Comparison of ENCODE assay signal across 1 cellular context in the genomic region with DNA sequence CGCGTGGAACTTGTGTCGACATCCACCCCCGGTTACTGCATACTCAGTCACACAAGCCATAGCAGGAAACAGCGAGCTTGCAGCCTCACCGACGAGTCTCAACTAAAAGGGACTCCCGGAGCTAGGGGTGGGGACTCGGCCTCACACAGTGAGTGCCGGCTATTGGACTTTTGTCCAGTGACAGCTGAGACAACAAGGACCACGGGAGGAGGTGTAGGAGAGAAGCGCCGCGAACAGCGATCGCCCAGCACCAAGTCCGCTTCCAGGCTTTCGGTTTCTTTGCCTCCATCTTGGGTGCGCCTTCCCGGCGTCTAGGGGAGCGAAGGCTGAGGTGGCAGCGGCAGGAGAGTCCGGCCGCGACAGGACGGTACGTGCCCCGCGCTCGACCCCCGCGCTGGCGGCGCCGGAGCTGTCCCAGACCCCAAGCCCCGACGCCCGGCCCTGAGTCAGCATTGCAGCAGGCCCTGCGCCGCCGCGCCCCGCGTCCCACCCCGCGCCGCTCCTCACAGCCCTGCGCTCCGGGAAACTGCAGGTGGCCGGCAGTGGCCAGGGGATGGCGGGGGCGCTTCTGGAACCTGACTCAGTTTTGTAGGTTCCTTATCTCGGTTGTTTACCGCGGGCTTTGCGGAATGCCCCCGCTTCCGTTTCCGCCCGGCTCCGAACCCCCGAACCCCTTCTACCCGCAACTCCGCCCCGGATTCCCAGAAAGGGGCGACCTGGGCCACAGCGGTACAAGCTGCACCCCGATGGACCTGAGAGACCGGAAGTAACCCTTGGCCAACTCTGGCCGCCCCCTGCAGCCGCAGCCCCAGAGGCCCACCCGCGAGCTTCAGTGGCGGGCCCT.
TF ChIP-seq lines count a peak whose summit lies in the region.

A gene (plus strand): TSS at position 50 of the 844 bp plus-strand sequence. CDS start 13,702 bp downstream, outside the sequence.

TF ChIP-seq in HepG2, 621 proteins besides CTCF, POLR2A, EP300 and RAD21 (continued from another document and continues in another):
- TF ChIP-seq, protein P1, sequence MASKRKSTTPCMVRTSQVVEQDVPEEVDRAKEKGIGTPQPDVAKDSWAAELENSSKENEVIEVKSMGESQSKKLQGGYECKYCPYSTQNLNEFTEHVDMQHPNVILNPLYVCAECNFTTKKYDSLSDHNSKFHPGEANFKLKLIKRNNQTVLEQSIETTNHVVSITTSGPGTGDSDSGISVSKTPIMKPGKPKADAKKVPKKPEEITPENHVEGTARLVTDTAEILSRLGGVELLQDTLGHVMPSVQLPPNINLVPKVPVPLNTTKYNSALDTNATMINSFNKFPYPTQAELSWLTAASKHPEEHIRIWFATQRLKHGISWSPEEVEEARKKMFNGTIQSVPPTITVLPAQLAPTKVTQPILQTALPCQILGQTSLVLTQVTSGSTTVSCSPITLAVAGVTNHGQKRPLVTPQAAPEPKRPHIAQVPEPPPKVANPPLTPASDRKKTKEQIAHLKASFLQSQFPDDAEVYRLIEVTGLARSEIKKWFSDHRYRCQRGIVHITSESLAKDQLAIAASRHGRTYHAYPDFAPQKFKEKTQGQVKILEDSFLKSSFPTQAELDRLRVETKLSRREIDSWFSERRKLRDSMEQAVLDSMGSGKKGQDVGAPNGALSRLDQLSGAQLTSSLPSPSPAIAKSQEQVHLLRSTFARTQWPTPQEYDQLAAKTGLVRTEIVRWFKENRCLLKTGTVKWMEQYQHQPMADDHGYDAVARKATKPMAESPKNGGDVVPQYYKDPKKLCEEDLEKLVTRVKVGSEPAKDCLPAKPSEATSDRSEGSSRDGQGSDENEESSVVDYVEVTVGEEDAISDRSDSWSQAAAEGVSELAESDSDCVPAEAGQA (IDR thresholded peaks at IDR 0.05; ENCODE audit: low read depth): no peak
- TF ChIP-seq, protein P1 (CRISPR knock-in tag; IDR thresholded peaks at IDR 0.05; ENCODE audit: borderline replicate concordance): peak; percentile 71
- TF ChIP-seq FOXP1 (IDR thresholded peaks at IDR 0.05): no peak
- peak; percentile 64 for TF ChIP-seq FOXP1 (CRISPR knock-in tag; IDR thresholded peaks at IDR 0.05)
- 0 out of 2 replicates have a peak, but pooled peaks have one; percentile 72 for TF ChIP-seq ZNF674 (CRISPR knock-in tag; IDR thresholded peaks at IDR 0.05; ENCODE audit: low read depth)
- 0 out of 2 replicates have a peak, but pooled peaks have one; percentile 43 for TF ChIP-seq FOSL1 (CRISPR knock-in tag; IDR thresholded peaks at IDR 0.05; ENCODE audit: borderline replicate concordance)
- TF ChIP-seq ZNF615 (CRISPR knock-in tag; IDR thresholded peaks at IDR 0.05; ENCODE audit: borderline replicate concordance): no peak
- no peak for TF ChIP-seq RCOR2 (CRISPR knock-in tag; IDR thresholded peaks at IDR 0.05)
- TF ChIP-seq ZFP82 (CRISPR knock-in tag; IDR thresholded peaks at IDR 0.05; ENCODE audit: borderline replicate concordance): peak; percentile 93; the same call in 1 of the 2 replicates
- no peak; the same call in 1 of the 2 replicates for TF ChIP-seq NFIC (IDR thresholded peaks at IDR 0.05; ENCODE audit: low read length)
- TF ChIP-seq KDM3A (CRISPR knock-in tag; IDR thresholded peaks at IDR 0.05; ENCODE audit: low read depth): 0 out of 2 replicates have a peak, but pooled peaks have one; percentile 69
- peak; percentile 44; the same call in 1 of the 2 replicates for TF ChIP-seq FOXM1 (CRISPR knock-in tag; IDR thresholded peaks at IDR 0.05)
- TF ChIP-seq, protein P2, sequence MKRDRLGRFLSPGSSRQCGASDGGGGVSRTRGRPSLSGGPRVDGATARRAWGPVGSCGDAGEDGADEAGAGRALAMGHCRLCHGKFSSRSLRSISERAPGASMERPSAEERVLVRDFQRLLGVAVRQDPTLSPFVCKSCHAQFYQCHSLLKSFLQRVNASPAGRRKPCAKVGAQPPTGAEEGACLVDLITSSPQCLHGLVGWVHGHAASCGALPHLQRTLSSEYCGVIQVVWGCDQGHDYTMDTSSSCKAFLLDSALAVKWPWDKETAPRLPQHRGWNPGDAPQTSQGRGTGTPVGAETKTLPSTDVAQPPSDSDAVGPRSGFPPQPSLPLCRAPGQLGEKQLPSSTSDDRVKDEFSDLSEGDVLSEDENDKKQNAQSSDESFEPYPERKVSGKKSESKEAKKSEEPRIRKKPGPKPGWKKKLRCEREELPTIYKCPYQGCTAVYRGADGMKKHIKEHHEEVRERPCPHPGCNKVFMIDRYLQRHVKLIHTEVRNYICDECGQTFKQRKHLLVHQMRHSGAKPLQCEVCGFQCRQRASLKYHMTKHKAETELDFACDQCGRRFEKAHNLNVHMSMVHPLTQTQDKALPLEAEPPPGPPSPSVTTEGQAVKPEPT (CRISPR knock-in tag; IDR thresholded peaks at IDR 0.05; ENCODE audit: low read depth): peak; percentile 79
- TF ChIP-seq, protein P3, sequence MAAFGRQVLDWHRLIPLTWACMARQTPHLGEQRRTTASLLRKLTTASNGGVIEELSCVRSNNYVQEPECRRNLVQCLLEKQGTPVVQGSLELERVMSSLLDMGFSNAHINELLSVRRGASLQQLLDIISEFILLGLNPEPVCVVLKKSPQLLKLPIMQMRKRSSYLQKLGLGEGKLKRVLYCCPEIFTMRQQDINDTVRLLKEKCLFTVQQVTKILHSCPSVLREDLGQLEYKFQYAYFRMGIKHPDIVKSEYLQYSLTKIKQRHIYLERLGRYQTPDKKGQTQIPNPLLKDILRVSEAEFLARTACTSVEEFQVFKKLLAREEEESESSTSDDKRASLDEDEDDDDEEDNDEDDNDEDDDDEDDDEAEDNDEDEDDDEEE (CRISPR knock-in tag; IDR thresholded peaks at IDR 0.05): no peak
- peak; percentile 76 for TF ChIP-seq HOXA3 (CRISPR knock-in tag; IDR thresholded peaks at IDR 0.05)
- no peak for TF ChIP-seq ZEB1 (IDR thresholded peaks at IDR 0.05; ENCODE audit: insufficient replicate concordance, low read depth)
- TF ChIP-seq, protein P4, sequence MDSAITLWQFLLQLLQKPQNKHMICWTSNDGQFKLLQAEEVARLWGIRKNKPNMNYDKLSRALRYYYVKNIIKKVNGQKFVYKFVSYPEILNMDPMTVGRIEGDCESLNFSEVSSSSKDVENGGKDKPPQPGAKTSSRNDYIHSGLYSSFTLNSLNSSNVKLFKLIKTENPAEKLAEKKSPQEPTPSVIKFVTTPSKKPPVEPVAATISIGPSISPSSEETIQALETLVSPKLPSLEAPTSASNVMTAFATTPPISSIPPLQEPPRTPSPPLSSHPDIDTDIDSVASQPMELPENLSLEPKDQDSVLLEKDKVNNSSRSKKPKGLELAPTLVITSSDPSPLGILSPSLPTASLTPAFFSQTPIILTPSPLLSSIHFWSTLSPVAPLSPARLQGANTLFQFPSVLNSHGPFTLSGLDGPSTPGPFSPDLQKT (CRISPR knock-in tag; IDR thresholded peaks at IDR 0.05; ENCODE audit: borderline replicate concordance): peak; percentile 77; the same call in 1 of the 2 replicates
- peak; percentile 82 for TF ChIP-seq MTA1 (CRISPR knock-in tag; IDR thresholded peaks at IDR 0.05; ENCODE audit: borderline replicate concordance)
- peak; percentile 25; the same call in 1 of the 2 replicates for TF ChIP-seq ZNF629 (CRISPR knock-in tag; conservative IDR thresholded peaks at IDR 0.05)
- TF ChIP-seq SRF (IDR thresholded peaks at IDR 0.05; ENCODE audit: low read depth, low read length): no peak
- peak; percentile 90 for TF ChIP-seq ZFP90 (CRISPR knock-in tag; IDR thresholded peaks at IDR 0.05; ENCODE audit: borderline replicate concordance)
- no peak for TF ChIP-seq TCF12 (IDR thresholded peaks at IDR 0.05)
- TF ChIP-seq TCF12 (CRISPR knock-in tag; IDR thresholded peaks at IDR 0.05): peak; percentile 78; the same call in 1 of the 2 replicates
- TF ChIP-seq, protein P5, sequence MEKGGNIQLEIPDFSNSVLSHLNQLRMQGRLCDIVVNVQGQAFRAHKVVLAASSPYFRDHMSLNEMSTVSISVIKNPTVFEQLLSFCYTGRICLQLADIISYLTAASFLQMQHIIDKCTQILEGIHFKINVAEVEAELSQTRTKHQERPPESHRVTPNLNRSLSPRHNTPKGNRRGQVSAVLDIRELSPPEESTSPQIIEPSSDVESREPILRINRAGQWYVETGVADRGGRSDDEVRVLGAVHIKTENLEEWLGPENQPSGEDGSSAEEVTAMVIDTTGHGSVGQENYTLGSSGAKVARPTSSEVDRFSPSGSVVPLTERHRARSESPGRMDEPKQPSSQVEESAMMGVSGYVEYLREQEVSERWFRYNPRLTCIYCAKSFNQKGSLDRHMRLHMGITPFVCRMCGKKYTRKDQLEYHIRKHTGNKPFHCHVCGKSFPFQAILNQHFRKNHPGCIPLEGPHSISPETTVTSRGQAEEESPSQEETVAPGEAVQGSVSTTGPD (CRISPR knock-in tag; IDR thresholded peaks at IDR 0.05): no peak; the same call in 1 of the 2 replicates
- TF ChIP-seq, protein P6, sequence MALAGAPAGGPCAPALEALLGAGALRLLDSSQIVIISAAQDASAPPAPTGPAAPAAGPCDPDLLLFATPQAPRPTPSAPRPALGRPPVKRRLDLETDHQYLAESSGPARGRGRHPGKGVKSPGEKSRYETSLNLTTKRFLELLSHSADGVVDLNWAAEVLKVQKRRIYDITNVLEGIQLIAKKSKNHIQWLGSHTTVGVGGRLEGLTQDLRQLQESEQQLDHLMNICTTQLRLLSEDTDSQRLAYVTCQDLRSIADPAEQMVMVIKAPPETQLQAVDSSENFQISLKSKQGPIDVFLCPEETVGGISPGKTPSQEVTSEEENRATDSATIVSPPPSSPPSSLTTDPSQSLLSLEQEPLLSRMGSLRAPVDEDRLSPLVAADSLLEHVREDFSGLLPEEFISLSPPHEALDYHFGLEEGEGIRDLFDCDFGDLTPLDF (CRISPR knock-in tag; IDR thresholded peaks at IDR 0.05): peak; percentile 69
- TF ChIP-seq, protein P7, sequence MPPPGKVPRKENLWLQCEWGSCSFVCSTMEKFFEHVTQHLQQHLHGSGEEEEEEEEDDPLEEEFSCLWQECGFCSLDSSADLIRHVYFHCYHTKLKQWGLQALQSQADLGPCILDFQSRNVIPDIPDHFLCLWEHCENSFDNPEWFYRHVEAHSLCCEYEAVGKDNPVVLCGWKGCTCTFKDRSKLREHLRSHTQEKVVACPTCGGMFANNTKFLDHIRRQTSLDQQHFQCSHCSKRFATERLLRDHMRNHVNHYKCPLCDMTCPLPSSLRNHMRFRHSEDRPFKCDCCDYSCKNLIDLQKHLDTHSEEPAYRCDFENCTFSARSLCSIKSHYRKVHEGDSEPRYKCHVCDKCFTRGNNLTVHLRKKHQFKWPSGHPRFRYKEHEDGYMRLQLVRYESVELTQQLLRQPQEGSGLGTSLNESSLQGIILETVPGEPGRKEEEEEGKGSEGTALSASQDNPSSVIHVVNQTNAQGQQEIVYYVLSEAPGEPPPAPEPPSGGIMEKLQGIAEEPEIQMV (CRISPR knock-in tag; IDR thresholded peaks at IDR 0.05; ENCODE audit: low read depth): peak; percentile 62; the same call in 1 of the 2 replicates
- peak; percentile 39 for TF ChIP-seq ERF (CRISPR knock-in tag; IDR thresholded peaks at IDR 0.05)
- TF ChIP-seq, protein P8, sequence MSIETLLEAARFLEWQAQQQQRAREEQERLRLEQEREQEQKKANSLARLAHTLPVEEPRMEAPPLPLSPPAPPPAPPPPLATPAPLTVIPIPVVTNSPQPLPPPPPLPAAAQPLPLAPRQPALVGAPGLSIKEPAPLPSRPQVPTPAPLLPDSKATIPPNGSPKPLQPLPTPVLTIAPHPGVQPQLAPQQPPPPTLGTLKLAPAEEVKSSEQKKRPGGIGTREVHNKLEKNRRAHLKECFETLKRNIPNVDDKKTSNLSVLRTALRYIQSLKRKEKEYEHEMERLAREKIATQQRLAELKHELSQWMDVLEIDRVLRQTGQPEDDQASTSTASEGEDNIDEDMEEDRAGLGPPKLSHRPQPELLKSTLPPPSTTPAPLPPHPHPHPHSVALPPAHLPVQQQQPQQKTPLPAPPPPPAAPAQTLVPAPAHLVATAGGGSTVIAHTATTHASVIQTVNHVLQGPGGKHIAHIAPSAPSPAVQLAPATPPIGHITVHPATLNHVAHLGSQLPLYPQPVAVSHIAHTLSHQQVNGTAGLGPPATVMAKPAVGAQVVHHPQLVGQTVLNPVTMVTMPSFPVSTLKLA (IDR thresholded peaks at IDR 0.05): 0 out of 2 replicates have a peak, but pooled peaks have one; percentile 20
- TF ChIP-seq, protein P9, sequence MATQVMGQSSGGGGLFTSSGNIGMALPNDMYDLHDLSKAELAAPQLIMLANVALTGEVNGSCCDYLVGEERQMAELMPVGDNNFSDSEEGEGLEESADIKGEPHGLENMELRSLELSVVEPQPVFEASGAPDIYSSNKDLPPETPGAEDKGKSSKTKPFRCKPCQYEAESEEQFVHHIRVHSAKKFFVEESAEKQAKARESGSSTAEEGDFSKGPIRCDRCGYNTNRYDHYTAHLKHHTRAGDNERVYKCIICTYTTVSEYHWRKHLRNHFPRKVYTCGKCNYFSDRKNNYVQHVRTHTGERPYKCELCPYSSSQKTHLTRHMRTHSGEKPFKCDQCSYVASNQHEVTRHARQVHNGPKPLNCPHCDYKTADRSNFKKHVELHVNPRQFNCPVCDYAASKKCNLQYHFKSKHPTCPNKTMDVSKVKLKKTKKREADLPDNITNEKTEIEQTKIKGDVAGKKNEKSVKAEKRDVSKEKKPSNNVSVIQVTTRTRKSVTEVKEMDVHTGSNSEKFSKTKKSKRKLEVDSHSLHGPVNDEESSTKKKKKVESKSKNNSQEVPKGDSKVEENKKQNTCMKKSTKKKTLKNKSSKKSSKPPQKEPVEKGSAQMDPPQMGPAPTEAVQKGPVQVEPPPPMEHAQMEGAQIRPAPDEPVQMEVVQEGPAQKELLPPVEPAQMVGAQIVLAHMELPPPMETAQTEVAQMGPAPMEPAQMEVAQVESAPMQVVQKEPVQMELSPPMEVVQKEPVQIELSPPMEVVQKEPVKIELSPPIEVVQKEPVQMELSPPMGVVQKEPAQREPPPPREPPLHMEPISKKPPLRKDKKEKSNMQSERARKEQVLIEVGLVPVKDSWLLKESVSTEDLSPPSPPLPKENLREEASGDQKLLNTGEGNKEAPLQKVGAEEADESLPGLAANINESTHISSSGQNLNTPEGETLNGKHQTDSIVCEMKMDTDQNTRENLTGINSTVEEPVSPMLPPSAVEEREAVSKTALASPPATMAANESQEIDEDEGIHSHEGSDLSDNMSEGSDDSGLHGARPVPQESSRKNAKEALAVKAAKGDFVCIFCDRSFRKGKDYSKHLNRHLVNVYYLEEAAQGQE (IDR thresholded peaks at IDR 0.05; ENCODE audit: borderline replicate concordance in 1 of 2, low read depth in 1 of 2, low read length in 2 of 2): peak in 1 of 2 experiments; percentile 54; a peak in 2 of 4 replicates
